In genomic region chr12:121786441-121786825, GRCh38 we compare ENCODE assay signal across 8 cellular contexts. TPM values are rescaled to one million over a fixed set of nuclear protein-coding genes. Genes with fewer than 3 reads are reported as not detected.
DNase-seq lines count a peak whose midpoint lies in the region; ATAC-seq lines count a peak whose summit lies in the region.

No MANE protein-coding gene starts in this region.

- H3K4me3 Mint-ChIP-seq in T-helper 1 cell treated with Interleukin-12 subunit alpha and Interleukin-12 subunit beta and Interleukin-4 antibody, amounts not matched to agents 30 μg/mL and 1 μg/mL, for 36 hours: peak overlapping the region; percentile 69

- peak overlapping the region; percentile 99 for H3K27ac ChIP-seq in effector memory CD4-positive, alpha-beta T cell (ENCODE audit: insufficient read depth, low read length, poor library complexity, severe bottlenecking)

- H3K27ac Mint-ChIP-seq in T-helper 1 cell treated with Interleukin-12 subunit alpha and Interleukin-12 subunit beta and Interleukin-4 antibody, amounts not matched to agents 30 μg/mL and 1 μg/mL, for 36 hours: peak overlapping the region; percentile 97

- no peak overlapping the region for H3K4me3 ChIP-seq in H7 (ENCODE audit: insufficient read depth, low read depth, low read length)
- H3K4me3 ChIP-seq in effector memory CD4-positive, alpha-beta T cell (ENCODE audit: insufficient read depth, low read depth, low read length, poor library complexity, severe bottlenecking): no peak overlapping the region

- peaks cover 91% of the 10 kb centered on the region for H3K4me1 ChIP-seq in effector memory CD4-positive, alpha-beta T cell (ENCODE audit: control insufficient read depth, insufficient read depth, low read length, poor library complexity, severe bottlenecking)

- H3K9me3 Mint-ChIP-seq in T-helper 1 cell treated with Interleukin-12 subunit alpha and Interleukin-12 subunit beta and Interleukin-4 antibody, amounts not matched to agents 30 μg/mL and 1 μg/mL, for 36 hours: no peaks in the 10 kb centered on the region

- H3K9me3 ChIP-seq in effector memory CD4-positive, alpha-beta T cell (ENCODE audit: control insufficient read depth, low read length): no peaks in the 10 kb centered on the region

- no peaks in the 10 kb centered on the region; the same call in 1 of the 2 replicates for H3K36me3 ChIP-seq in H7 (replicated peaks; ENCODE audit: control insufficient read depth, insufficient read depth, low read length)
- peaks cover 2% of the 10 kb centered on the region for H3K36me3 ChIP-seq in effector memory CD4-positive, alpha-beta T cell (ENCODE audit: control insufficient read depth, insufficient read depth, low read length)

- H3K27me3 Mint-ChIP-seq in T-helper 1 cell treated with Interleukin-12 subunit alpha and Interleukin-12 subunit beta and Interleukin-4 antibody, amounts not matched to agents 30 μg/mL and 1 μg/mL, for 36 hours (ENCODE audit: low read depth): no peaks in the 10 kb centered on the region

- no peaks in the 10 kb centered on the region for H3K27me3 ChIP-seq in H7 (ENCODE audit: control insufficient read depth, insufficient read depth, low read length)
- no peaks in the 10 kb centered on the region for H3K27me3 ChIP-seq in effector memory CD4-positive, alpha-beta T cell (replicated peaks; ENCODE audit: control insufficient read depth, insufficient read depth, low read length, poor library complexity, severe bottlenecking)

- ATAC-seq in GM21423 (IDR thresholded peaks at IDR 0.05; ENCODE audit: unreplicated experiment): no peak
- ATAC-seq in GM18907 (IDR thresholded peaks at IDR 0.05; ENCODE audit: unreplicated experiment): no peak

- H3K4me1 Mint-ChIP-seq in T-helper 1 cell treated with Interleukin-12 subunit alpha and Interleukin-12 subunit beta and Interleukin-4 antibody, amounts not matched to agents 30 μg/mL and 1 μg/mL, for 36 hours (ENCODE audit: low read depth): peaks cover 67% of the 10 kb centered on the region

- DNase-seq in H7 (peak; percentile 52), renal cortical epithelial cell (ENCODE audit: low read depth) (peak; percentile 97), NCI-H1694 treated with DMSO at 0.1 percent for 48 hours (lab: John Stamatoyannopoulos, UW) (no peak), SKM-1 (lab: John Stamatoyannopoulos, UW; ENCODE audit: unreplicated experiment) (no peak)
- peak in 1 of 3 donors; percentile 52 for DNase-seq in effector memory CD4-positive, alpha-beta T cell

- peaks cover 29% of the 10 kb centered on the region for H3K36me3 Mint-ChIP-seq in T-helper 1 cell treated with Interleukin-12 subunit alpha and Interleukin-12 subunit beta and Interleukin-4 antibody, amounts not matched to agents 30 μg/mL and 1 μg/mL, for 36 hours (ENCODE audit: low read depth)

RNA-seq across cellular contexts. Expression of gene RHOF, which starts 7.1 kb away (rescaled TPM):
- total RNA-seq in H7 (2014; rRNA removed; shearing (Covaris generic)): 23.8 and 25.5 TPM in 2 replicates
- total RNA-seq in renal cortical epithelial cell: 47.3 and 82.0 TPM in 2 replicates

RNA-seq across cellular contexts. Expression of gene SETD1B, which starts 17.4 kb away (rescaled TPM):
- 3.5 and 4.6 TPM in 2 replicates for total RNA-seq in H7 (2014; rRNA removed; shearing (Covaris generic))
- 1.6 and 11.9 TPM in 2 replicates for total RNA-seq in renal cortical epithelial cell

Comparison
In these comparisons a context has a peak if more than half of its experiments do, and no peak if none do; other contexts are left out.
1. DNase-seq: peak in H7 (single experiment) and renal cortical epithelial cell (single experiment); none in NCI-H1694 treated with DMSO at 0.1 percent for 48 hours (single experiment) and SKM-1 (single experiment).